In genomic region chr16:82002831-82003230, GRCh38 we compare ENCODE assay signal across 32 cellular contexts. TPM values are rescaled to one million over a fixed set of nuclear protein-coding genes. Genes with fewer than 3 reads are reported as not detected.
"Had no signal": no experiment of that assay in that cellular context is flagged by ENCODE, and none has a peak within 500 bp of the region (broad histone marks: within the 10 kb centered on the region; RNA-seq: fewer than 3 reads in every experiment).

No MANE protein-coding gene starts in this region.

- H3K36me3 ChIP-seq: neural progenitor cell, neutrophil, prostate gland, thoracic aorta, upper lobe of right lung had no signal

- H3K27me3 Mint-ChIP-seq: naive B cell; stimulated activated naive CD8-positive, alpha-beta T cell treated with anti-CD3 and anti-CD28 coated beads, Interleukin-15, Interleukin-2, amounts not matched to agents 100 ng/mL and 50 ng/mL, for 24 hours had no signal

- H3K9ac ChIP-seq: neural progenitor cell had no signal

- H3K4me1 Mint-ChIP-seq: naive B cell; nephron progenitor cell; stimulated activated effector memory CD8-positive, alpha-beta T cell treated with anti-CD3 and anti-CD28 coated beads, Interleukin-12 subunit alpha, Interleukin-12 subunit beta, amount 100 ng/mL, for 72 hours had no signal

- H3K27ac ChIP-seq: left lung, lower lobe of right lung, neural progenitor cell, neutrophil, prostate gland, sigmoid colon, spleen, suprapubic skin, thoracic aorta, tibial artery, upper lobe of right lung had no signal

- H3K9me3 ChIP-seq: left lung, lower lobe of right lung, neutrophil, pancreas, prostate gland, sigmoid colon, suprapubic skin, thoracic aorta, tibial artery, upper lobe of right lung had no signal

- H3K4me1 ChIP-seq: prostate gland, spleen had no signal

- H3K36me3 Mint-ChIP-seq: mesothelial cell of epicardium, neural progenitor cell had no signal

- H3K27me3 ChIP-seq: left lung, neural progenitor cell, neutrophil, pancreas, sigmoid colon, spleen, suprapubic skin, tibial artery, upper lobe of right lung had no signal

- H3K9me3 Mint-ChIP-seq: natural killer cell; stimulated activated effector memory CD8-positive, alpha-beta T cell treated with anti-CD3 and anti-CD28 coated beads, Interleukin-12 subunit alpha, Interleukin-12 subunit beta, amount 100 ng/mL, for 72 hours had no signal

- H3K4me3 Mint-ChIP-seq: mesothelial cell of epicardium; naive B cell; natural killer cell; nephron progenitor cell; neural progenitor cell; stimulated activated effector memory CD8-positive, alpha-beta T cell treated with anti-CD3 and anti-CD28 coated beads, Interleukin-12 subunit alpha, Interleukin-12 subunit beta, amount 100 ng/mL, for 72 hours; stimulated activated naive CD8-positive, alpha-beta T cell treated with anti-CD3 and anti-CD28 coated beads, Interleukin-15, Interleukin-2, amounts not matched to agents 100 ng/mL and 50 ng/mL, for 24 hours had no signal

- H3K4me3 ChIP-seq: left lung, lower lobe of right lung, neural progenitor cell, pancreas, prostate gland, sigmoid colon, spleen, suprapubic skin, thoracic aorta, tibial artery, upper lobe of right lung had no signal

- DNase-seq: hippocampal formation; kidney glomerular epithelial cell; left colon; left lung; lower lobe of right lung; mesendoderm; naive B cell; natural killer cell; nephron progenitor cell; occipital lobe; pancreas; posterior cingulate gyrus; retina; right cardiac atrium; sigmoid colon; small intestine; spleen; stimulated activated CD4-positive, alpha-beta T cell treated with anti-CD3 and anti-CD28 coated beads, Interleukin-4, amount 100 ng/mL, for 24 hours; stimulated activated naive CD4-positive, alpha-beta T cell; tibial artery; trophoblast cell; upper lobe of right lung had no signal

- H3K27ac Mint-ChIP-seq: mesothelial cell of epicardium; naive B cell; natural killer cell; nephron progenitor cell; neural progenitor cell; stimulated activated effector memory CD8-positive, alpha-beta T cell treated with anti-CD3 and anti-CD28 coated beads, Interleukin-12 subunit alpha, Interleukin-12 subunit beta, amount 100 ng/mL, for 72 hours; stimulated activated naive CD8-positive, alpha-beta T cell treated with anti-CD3 and anti-CD28 coated beads, Interleukin-15, Interleukin-2, amounts not matched to agents 100 ng/mL and 50 ng/mL, for 24 hours had no signal

- ATAC-seq: left colon; left lung; lower lobe of right lung; natural killer cell; pancreas; right cardiac atrium; stimulated activated effector memory CD8-positive, alpha-beta T cell treated with anti-CD3 and anti-CD28 coated beads, Interleukin-12 subunit alpha, Interleukin-12 subunit beta, amount 100 ng/mL, for 72 hours; upper lobe of right lung had no signal

- H3K4me2 ChIP-seq: neural progenitor cell had no signal

- H2AFZ ChIP-seq: neural progenitor cell had no signal

RNA-seq across cellular contexts. Expression of gene SDR42E1, which starts 8.4 kb away (rescaled TPM):
- total RNA-seq: occipital lobe had no signal

RNA-seq across cellular contexts. Expression of gene HSD17B2, which starts 32.2 kb away (rescaled TPM):
- total RNA-seq: mononuclear cell, natural killer cell, right cardiac atrium, sigmoid colon, spleen, subcutaneous adipose tissue, thoracic aorta had no signal
- polyA plus RNA-seq: right cardiac atrium had no signal
